14 cellular contexts compared by ENCODE assay signal in genomic region chr20:57076202-57076651, GRCh38.
DNase-seq lines count a peak whose midpoint lies in the region; ATAC-seq and FAIRE-seq lines count a peak whose summit lies in the region.
"Had no signal": no experiment of that assay in that cellular context is flagged by ENCODE, and none has a peak within 500 bp of the region (broad histone marks: within the 10 kb centered on the region; RNA-seq: fewer than 3 reads in every experiment).

No MANE protein-coding gene starts in this region.

- no peak for FAIRE-seq in RCC 7860 (lab: Jason Lieb, UNC)

- ATAC-seq in HG02678 (IDR thresholded peaks at IDR 0.05; ENCODE audit: unreplicated experiment) = no peak

- DNase-seq in A172 (ENCODE audit: low spot score) (peak; percentile 65), GM04504 (ENCODE audit: low read depth) (peak; percentile 75), RCC 7860 (ENCODE audit: low spot score) (peak; percentile 66), fibroblast of peridontal ligament (ENCODE audit: extremely low read depth) (peak; percentile 33), HuH-7.5 (ENCODE audit: low spot score) (no peak), ACHN (no peak)
- DNase-seq in stimulated activated CD4-positive, alpha-beta T cell treated with anti-CD3 and anti-CD28 coated beads, Interleukin-4, amount 100 ng/mL, for 24 hours = no peak
- DNase-seq: activated T-cell treated with anti-CD3 and anti-CD28 coated beads, Interleukin-2, amount 50 U/mL, for 48 hours; amygdala; H9; Karpas-422; NCI-H187; NCI-H526 had no signal

- in situ Hi-C loops in ACHN (cut with HindIII; ENCODE audit: low pct_ligation_motif_present, low pct_unique_long_range_greater_than_20kb, low sequenced_read_pairs) = no loop called here

Comparison
In these comparisons a context has a peak if more than half of its experiments do, and no peak if none do; other contexts are left out.
1. DNase-seq: peak in A172 (single experiment), GM04504 (single experiment), RCC 7860 (single experiment) and fibroblast of peridontal ligament (single experiment); none in stimulated activated CD4-positive, alpha-beta T cell treated with anti-CD3 and anti-CD28 coated beads, Interleukin-4, amount 100 ng/mL, for 24 hours (single experiment), HuH-7.5 (single experiment) and ACHN (single experiment).